Comparison of ENCODE assay signal across 18 cellular contexts in genomic region chr9:91182831-91183230, GRCh38.
DNase-seq lines count a peak whose midpoint lies in the region; ATAC-seq and TF ChIP-seq lines count a peak whose summit lies in the region.
"Had no signal": no experiment of that assay in that cellular context is flagged by ENCODE, and none has a peak within 500 bp of the region (broad histone marks: within the 10 kb centered on the region; RNA-seq: fewer than 3 reads in every experiment).

No MANE protein-coding gene starts in this region.

- H2AK9ac ChIP-seq in IMR-90 (replicated peaks; ENCODE audit: low read depth, low read length, poor library complexity), result no peak overlapping the region

- peaks cover 3 to 4% of the 10 kb centered on the region in 2 donors for H3K36me3 Mint-ChIP-seq in stimulated activated naive B cell treated with anti-CD40 and anti-IgM and Interleukin-4, amounts not matched to agents 10 μg/mL and 1 μg/mL and 100 μg/mL, for 72 hours

- H2BK20ac ChIP-seq in IMR-90 (ENCODE audit: low read depth, low read length), result peak overlapping the region; percentile 46; the same call in 1 of the 2 replicates

- H3K4me3 ChIP-seq in IMR-90 (ENCODE audit: insufficient read depth, low read depth, low read length), result no peak overlapping the region
- no peak overlapping the region for H3K4me3 ChIP-seq in esophagus muscularis mucosa
- H3K4me3 ChIP-seq: HAP-1, K562 had no signal

- H3K9ac ChIP-seq in IMR-90 (ENCODE audit: low read depth, low read length), result no peak overlapping the region

- H3K27ac Mint-ChIP-seq in stimulated activated naive B cell treated with anti-CD40 and anti-IgM and Interleukin-4, amounts not matched to agents 10 μg/mL and 1 μg/mL and 100 μg/mL, for 72 hours, result peak overlapping the region; percentile 32
- H3K27ac Mint-ChIP-seq: CD8-positive, alpha-beta memory T cell had no signal

- peak overlapping the region in 1 of 2 experiments; percentile 51; a peak in 1 of 4 replicates for H4K8ac ChIP-seq in IMR-90 (ENCODE audit: low read depth in 2 of 2, low read length in 2 of 2)

- no peak overlapping the region for H3K56ac ChIP-seq in IMR-90 (ENCODE audit: extremely low read depth, insufficient read depth, low read length)

- H3K36me3 ChIP-seq in IMR-90 (ENCODE audit: control insufficient read depth, insufficient read depth, low read length) (no peaks in the 10 kb centered on the region), esophagus muscularis mucosa (no peaks in the 10 kb centered on the region)
- H3K36me3 ChIP-seq: HAP-1 had no signal

- H3K4me1 Mint-ChIP-seq in stimulated activated naive B cell treated with anti-CD40 and anti-IgM and Interleukin-4, amounts not matched to agents 10 μg/mL and 1 μg/mL and 100 μg/mL, for 72 hours, result peaks cover 20 to 45% of the 10 kb centered on the region in 2 donors

- CTCF ChIA-PET in IMR-90 (lab: Yijun Ruan, JAX), result no interaction called here

- H4K91ac ChIP-seq in IMR-90 (ENCODE audit: insufficient read depth, low read depth, low read length), result peak overlapping the region; percentile 1; the same call in 1 of the 2 replicates

- POLR2A ChIA-PET in IMR-90 (lab: Charles Lee; ENCODE audit: unreplicated experiment), result no interaction called here

- intact Hi-C loops in IMR-90 (cut with micrococcal nuclease), result no loop called here
- intact Hi-C loops in esophagus muscularis mucosa (cut with DNase I), result no loop called here

- WGBS in IMR-90 (ENCODE audit: extremely low coverage in 2 of 2, insufficient read length in 1 of 2), 2 experiments, result 100% methylated on average over 3 of the region's 6 CpGs; no CpG with 5 or more reads in 1 of the 2 experiments
- WGBS in esophagus muscularis mucosa, result 75% methylated on average over 6 of the region's 6 CpGs

- no TSS peak for BruUV-seq in IMR-90 (replicated peaks; lab: Mats Ljungman, UMichigan)

- no peak overlapping the region for H3K23ac ChIP-seq in IMR-90 (ENCODE audit: low read depth, low read length)

- TF ChIP-seq EP300 in esophagus muscularis mucosa (IDR thresholded peaks at IDR 0.05), result no peak

- no peak overlapping the region for H2BK5ac ChIP-seq in IMR-90 (ENCODE audit: low read depth, low read length, poor library complexity, severe bottlenecking)

- H3K9me3 Mint-ChIP-seq in stimulated activated naive B cell treated with anti-CD40 and anti-IgM and Interleukin-4, amounts not matched to agents 10 μg/mL and 1 μg/mL and 100 μg/mL, for 72 hours, result no peaks in the 10 kb centered on the region
- H3K9me3 Mint-ChIP-seq: CD8-positive, alpha-beta memory T cell had no signal

- peak overlapping the region; percentile 17; the same call in 1 of the 2 replicates for H2AK5ac ChIP-seq in IMR-90 (ENCODE audit: low read depth, low read length)

- no peak for TF ChIP-seq RAD21 in IMR-90 (IDR thresholded peaks at IDR 0.05; ENCODE audit: low read length)

- TF ChIP-seq POLR2A in IMR-90 (IDR thresholded peaks at IDR 0.05; ENCODE audit: low read depth, low read length) (no peak), esophagus muscularis mucosa (IDR thresholded peaks at IDR 0.05; ENCODE audit: low read depth) (no peak)

- no peak for TF ChIP-seq CTCF in IMR-90 (conservative IDR thresholded peaks at IDR 0.05; ENCODE audit: low read depth, low read length)
- TF ChIP-seq CTCF in esophagus muscularis mucosa (IDR thresholded peaks at IDR 0.05), result no peak

- H4K5ac ChIP-seq in IMR-90 (ENCODE audit: low read depth, low read length), result no peak overlapping the region

- no peak overlapping the region for H3K4me2 ChIP-seq in IMR-90 (ENCODE audit: low read depth, low read length)

- peaks cover 3 to 19% of the 10 kb centered on the region in 2 experiments; a peak in 2 of 4 replicates for H3K79me1 ChIP-seq in IMR-90 (ENCODE audit: low read depth in 1 of 2, low read length in 2 of 2)

- in situ Hi-C loops in IMR-90 (cut with MboI; ENCODE audit: low sequenced_read_pairs), result no loop called here

- no peak overlapping the region for H3K4me3 Mint-ChIP-seq in stimulated activated naive B cell treated with anti-CD40 and anti-IgM and Interleukin-4, amounts not matched to agents 10 μg/mL and 1 μg/mL and 100 μg/mL, for 72 hours
- H3K4me3 Mint-ChIP-seq: CD8-positive, alpha-beta memory T cell had no signal

- peak overlapping the region; percentile 58; the same call in 1 of the 2 replicates for H2BK120ac ChIP-seq in IMR-90 (ENCODE audit: low read depth, low read length)

- DNase-seq in DMS79 treated with DMSO at 0.1 percent for 48 hours (lab: John Stamatoyannopoulos, UW) (peak; percentile 34), DMS79 (lab: John Stamatoyannopoulos, UW) (no peak), IMR-90 (no peak), esophagus muscularis mucosa (ENCODE audit: extremely low spot score) (peak; percentile 78), NCI-H2196 treated with DMSO at 0.1 percent for 48 hours (lab: John Stamatoyannopoulos, UW; ENCODE audit: unreplicated experiment) (no peak), DMS53 (lab: John Stamatoyannopoulos, UW) (no peak)
- DNase-seq in stimulated activated naive B cell treated with anti-CD40 and anti-IgM and Interleukin-4, amounts not matched to agents 10 μg/mL and 1 μg/mL and 100 μg/mL, for 72 hours, result no peak
- DNase-seq in activated effector memory CD4-positive, alpha-beta T cell treated with anti-CD3 and anti-CD28 coated beads, Interleukin-2, amount 50 U/mL, for 16 hours, result no peak
- DNase-seq: CD8-positive, alpha-beta memory T cell; GF-D8; MV-4-11; NCI-H187 treated with DMSO at 0.1 percent for 48 hours; NCI-H446 treated with DMSO at 0.1 percent for 48 hours; NK-92 treated with Interleukin-12 subunit alpha and Interleukin-12 subunit beta, amount 100 ng/mL, for 24 hours; OCI-M1 had no signal

- H3K27me3 Mint-ChIP-seq in stimulated activated naive B cell treated with anti-CD40 and anti-IgM and Interleukin-4, amounts not matched to agents 10 μg/mL and 1 μg/mL and 100 μg/mL, for 72 hours, result no peaks in the 10 kb centered on the region
- H3K27me3 Mint-ChIP-seq: CD8-positive, alpha-beta memory T cell had no signal

- H3K4me1 ChIP-seq in IMR-90 (ENCODE audit: control insufficient read depth, insufficient read depth, low read length), result peaks cover 22% of the 10 kb centered on the region
- H3K4me1 ChIP-seq in esophagus muscularis mucosa, result peaks cover 3 to 12% (median 9%) of the 10 kb centered on the region in 4 donors
- H3K4me1 ChIP-seq: HAP-1 had no signal

- H3K4ac ChIP-seq in IMR-90 (ENCODE audit: low read depth, low read length), result peak overlapping the region; percentile 54

- H3K9me3 ChIP-seq in IMR-90 (ENCODE audit: control insufficient read depth, insufficient read depth, low read length) (no peaks in the 10 kb centered on the region), esophagus muscularis mucosa (no peaks in the 10 kb centered on the region)
- H3K9me3 ChIP-seq: HAP-1 had no signal

- dilution Hi-C loops in IMR-90 (cut with HindIII; ENCODE audit: low sequenced_read_pairs, unreplicated experiment), result no loop called here

- no peaks in the 10 kb centered on the region for H3K27me3 ChIP-seq in IMR-90 (ENCODE audit: control insufficient read depth, insufficient read depth, low read length)
- no peaks in the 10 kb centered on the region for H3K27me3 ChIP-seq in esophagus muscularis mucosa

- H2BK15ac ChIP-seq in IMR-90 (ENCODE audit: low read depth, low read length), result peak overlapping the region; percentile 75; the same call in 2 of the 3 replicates

- H2AFZ ChIP-seq in IMR-90 (replicated peaks; ENCODE audit: low read length, poor library complexity), result no peak overlapping the region

- no peak overlapping the region for H3K18ac ChIP-seq in IMR-90 (ENCODE audit: low read depth, low read length)

- H3K27ac ChIP-seq in IMR-90 (ENCODE audit: insufficient read depth, low read length) (no peak overlapping the region), esophagus muscularis mucosa (replicated peaks in 1 of 4) (no peak overlapping the region)
- H3K27ac ChIP-seq: 22Rv1 had no signal

- no peak overlapping the region for H3K14ac ChIP-seq in IMR-90 (replicated peaks; ENCODE audit: low read depth, low read length)

- no peak for ATAC-seq in IMR-90 (ENCODE audit: low read depth)
- ATAC-seq in stimulated activated naive B cell treated with anti-CD40 and anti-IgM and Interleukin-4, amounts not matched to agents 10 μg/mL and 1 μg/mL and 100 μg/mL, for 72 hours (replicated peaks), result no peak

- H3K9me1 ChIP-seq in IMR-90 (ENCODE audit: insufficient read depth, low read length), result peaks cover 21% of the 10 kb centered on the region

- no peaks in the 10 kb centered on the region for H4K20me1 ChIP-seq in IMR-90 (ENCODE audit: insufficient read depth, low read length)

TF ChIP-seq in IMR-90, 13 proteins besides CTCF, POLR2A, EP300 and RAD21 (continues in another document):
- TF ChIP-seq, protein P1, sequence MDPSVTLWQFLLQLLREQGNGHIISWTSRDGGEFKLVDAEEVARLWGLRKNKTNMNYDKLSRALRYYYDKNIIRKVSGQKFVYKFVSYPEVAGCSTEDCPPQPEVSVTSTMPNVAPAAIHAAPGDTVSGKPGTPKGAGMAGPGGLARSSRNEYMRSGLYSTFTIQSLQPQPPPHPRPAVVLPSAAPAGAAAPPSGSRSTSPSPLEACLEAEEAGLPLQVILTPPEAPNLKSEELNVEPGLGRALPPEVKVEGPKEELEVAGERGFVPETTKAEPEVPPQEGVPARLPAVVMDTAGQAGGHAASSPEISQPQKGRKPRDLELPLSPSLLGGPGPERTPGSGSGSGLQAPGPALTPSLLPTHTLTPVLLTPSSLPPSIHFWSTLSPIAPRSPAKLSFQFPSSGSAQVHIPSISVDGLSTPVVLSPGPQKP (IDR thresholded peaks at IDR 0.05; ENCODE audit: borderline replicate concordance, low read depth, low read length), result no peak
- TF ChIP-seq FOS (IDR thresholded peaks at IDR 0.05; ENCODE audit: low read depth, low read length), result no peak
- no peak for TF ChIP-seq MXI1 (IDR thresholded peaks at IDR 0.05; ENCODE audit: borderline replicate concordance, low read depth, low read length)
- no peak for TF ChIP-seq USF2 (IDR thresholded peaks at IDR 0.05; ENCODE audit: low read depth, low read length)
- no peak for TF ChIP-seq NFE2L2 (IDR thresholded peaks at IDR 0.05; ENCODE audit: low read depth, low read length)
- TF ChIP-seq CEBPB (IDR thresholded peaks at IDR 0.05; ENCODE audit: low read depth, low read length), result no peak
- TF ChIP-seq BHLHE40 (IDR thresholded peaks at IDR 0.05; ENCODE audit: low read depth, low read length), result no peak
- TF ChIP-seq RCOR1 (IDR thresholded peaks at IDR 0.05; ENCODE audit: insufficient replicate concordance, low read length), result no peak
- TF ChIP-seq CHD1 (IDR thresholded peaks at IDR 0.05; ENCODE audit: low read depth, low read length), result no peak
- no peak for TF ChIP-seq MAFK (IDR thresholded peaks at IDR 0.05; ENCODE audit: low read depth, low read length)
- TF ChIP-seq MAZ (IDR thresholded peaks at IDR 0.05; ENCODE audit: borderline replicate concordance, low read depth, low read length), result no peak

Comparison
In these comparisons a context has a peak if more than half of its experiments do, and no peak if none do; other contexts are left out.
1. DNase-seq: peak in DMS79 treated with DMSO at 0.1 percent for 48 hours (single experiment) and esophagus muscularis mucosa (single experiment); none in DMS79 (single experiment), IMR-90 (single experiment), stimulated activated naive B cell treated with anti-CD40 and anti-IgM and Interleukin-4, amounts not matched to agents 10 μg/mL and 1 μg/mL and 100 μg/mL, for 72 hours (single experiment), NCI-H2196 treated with DMSO at 0.1 percent for 48 hours (single experiment), DMS53 (single experiment) and activated effector memory CD4-positive, alpha-beta T cell treated with anti-CD3 and anti-CD28 coated beads, Interleukin-2, amount 50 U/mL, for 16 hours (single experiment).